ENCODE assay signal across 14 cellular contexts in genomic region chr15:55649058-55649423, GRCh38.
DNase-seq lines count a peak whose midpoint lies in the region; ATAC-seq, FAIRE-seq and TF ChIP-seq lines count a peak whose summit lies in the region.
"Had no signal": no experiment of that assay in that cellular context is flagged by ENCODE, and none has a peak within 500 bp of the region (broad histone marks: within the 10 kb centered on the region; RNA-seq: fewer than 3 reads in every experiment).

No MANE protein-coding gene starts in this region.

- no peak for TF ChIP-seq RAD21 in HepG2 (CRISPR knock-in tag; IDR thresholded peaks at IDR 0.05)

- TF ChIP-seq CTCF in PC-3 (conservative IDR thresholded peaks at IDR 0.05; ENCODE audit: low read depth, low read length) = no peak
- TF ChIP-seq CTCF in choroid plexus epithelial cell (conservative IDR thresholded peaks at IDR 0.05; ENCODE audit: low read depth, low read length) = no peak
- TF ChIP-seq CTCF in HepG2 (CRISPR knock-in tag; IDR thresholded peaks at IDR 0.05) = no peak

- no peaks in the 10 kb centered on the region for H3F3A ChIP-seq in PC-3 (ENCODE audit: low read length, unreplicated experiment)

- intact Hi-C loops in PC-3 (cut with micrococcal nuclease) = loop anchor here (10.0 kb wide), 1 partner anchor 406 kb away; no protein-coding TSS in a partner anchor
- intact Hi-C loops in HepG2 (cut with micrococcal nuclease; ENCODE audit: unreplicated experiment) = no loop called here

- BruUV-seq in PC-3 (replicated peaks; lab: Mats Ljungman, UMichigan) (no TSS peak), HepG2 (replicated peaks; lab: Mats Ljungman, UMichigan) (no TSS peak)

- no peaks in the 10 kb centered on the region for H3K36me3 Mint-ChIP-seq in activated naive CD8-positive, alpha-beta T cell treated with anti-CD3 and anti-CD28 coated beads for 36 hours
- H3K36me3 Mint-ChIP-seq: IgD-negative memory B cell had no signal

- H3K4me1 ChIP-seq in PC-3 (ENCODE audit: insufficient read depth, low read length) (no peaks in the 10 kb centered on the region; the same call in 1 of the 2 replicates), HepG2 (ENCODE audit: insufficient read depth, low read length) (no peaks in the 10 kb centered on the region)
- H3K4me1 ChIP-seq: BLaER1 treated with 17β-estradiol and CSF1 and Interleukin-3, amounts not matched to agents 10 nM and 100 nM; breast epithelium had no signal

- no peak overlapping the region for H3K27ac ChIP-seq in PC-3 (ENCODE audit: low read length)
- H3K27ac ChIP-seq in HepG2 (ENCODE audit: extremely low read length, insufficient read depth, low read length) = no peak overlapping the region
- H3K27ac ChIP-seq: BLaER1 treated with 17β-estradiol and CSF1 and Interleukin-3, amounts not matched to agents 10 nM and 100 nM; breast epithelium had no signal

- H3K4me2 ChIP-seq in PC-3 (ENCODE audit: low read length) = no peak overlapping the region
- H3K4me2 ChIP-seq in HepG2 (ENCODE audit: low read depth, low read length) = no peak overlapping the region
- H3K4me2 ChIP-seq: BLaER1 treated with 17β-estradiol and CSF1 and Interleukin-3, amounts not matched to agents 10 nM and 100 nM had no signal

- no peaks in the 10 kb centered on the region for H3K9me3 Mint-ChIP-seq in activated naive CD8-positive, alpha-beta T cell treated with anti-CD3 and anti-CD28 coated beads for 36 hours
- H3K9me3 Mint-ChIP-seq: H9, IgD-negative memory B cell had no signal

- no peak overlapping the region for H3K9ac ChIP-seq in PC-3 (ENCODE audit: low read length)
- H3K9ac ChIP-seq in HepG2 (ENCODE audit: insufficient read depth, low read depth, low read length) = no peak overlapping the region
- H3K9ac ChIP-seq: BLaER1 treated with 17β-estradiol and CSF1 and Interleukin-3, amounts not matched to agents 10 nM and 100 nM had no signal

- in situ Hi-C loops in Caki2 (cut with HindIII; ENCODE audit: low pct_unique_long_range_greater_than_20kb, low sequenced_read_pairs) (no loop called here), HepG2 (cut with HindIII; ENCODE audit: extremely low pct_ligation_motif_present, low pct_unique_long_range_greater_than_20kb) (no loop called here)

- DNase-seq in Caki2 (ENCODE audit: low read depth) = peak; percentile 19
- DNase-seq in PC-3 = peak; percentile 57
- peak; percentile 70 for DNase-seq in choroid plexus epithelial cell (ENCODE audit: low read depth)
- peak; percentile 60 for DNase-seq in myocyte (ENCODE audit: low read depth)
- DNase-seq in HepG2 (ENCODE audit: low spot score) = no peak
- DNase-seq in activated naive CD8-positive, alpha-beta T cell treated with anti-CD3 and anti-CD28 coated beads for 36 hours = no peak
- DNase-seq in islet precursor cell = no peak
- DNase-seq: activated CD8-positive, alpha-beta memory T cell treated with anti-CD3 and anti-CD28 coated beads, Interleukin-2, amount 50 U/mL, for 4 hours; H9 had no signal

- CTCF ChIA-PET in PC-3 (lab: Charles Lee) (interaction anchor here (0.5 to 1.6 kb wide), 7 partner anchors 39 to 451 kb away, joined by 3 to 13 read pairs (median 4); no protein-coding TSS in a partner anchor), HepG2 (lab: Yijun Ruan, JAX; ENCODE audit: low intra/inter-chr PET ratio, low total read pairs) (interaction anchor here (1.7 to 3.0 kb wide), 2 partner anchors 150 to 197 kb away, joined by 16 to 34 read pairs; no protein-coding TSS in a partner anchor)

- H3K27ac Mint-ChIP-seq in activated naive CD8-positive, alpha-beta T cell treated with anti-CD3 and anti-CD28 coated beads for 36 hours = no peak overlapping the region
- H3K27ac Mint-ChIP-seq: H9, IgD-negative memory B cell had no signal

- POLR2A ChIA-PET in PC-3 (lab: Charles Lee; ENCODE audit: unreplicated experiment) = no interaction called here
- POLR2A ChIA-PET in HepG2 (lab: Yijun Ruan, JAX) = no interaction called here

- H4K20me1 ChIP-seq in PC-3 (ENCODE audit: low read length) (no peaks in the 10 kb centered on the region), HepG2 (ENCODE audit: insufficient read depth, low read length) (no peaks in the 10 kb centered on the region)
- H4K20me1 ChIP-seq: BLaER1 treated with 17β-estradiol and CSF1 and Interleukin-3, amounts not matched to agents 10 nM and 100 nM had no signal

- H3K9me3 ChIP-seq in PC-3 (ENCODE audit: low read length) (no peaks in the 10 kb centered on the region), HepG2 (ENCODE audit: low read length) (no peaks in the 10 kb centered on the region)
- H3K9me3 ChIP-seq: BLaER1 treated with 17β-estradiol and CSF1 and Interleukin-3, amounts not matched to agents 10 nM and 100 nM; breast epithelium had no signal

- H3K4me1 Mint-ChIP-seq in activated naive CD8-positive, alpha-beta T cell treated with anti-CD3 and anti-CD28 coated beads for 36 hours = no peaks in the 10 kb centered on the region
- H3K4me1 Mint-ChIP-seq: IgD-negative memory B cell had no signal

- FAIRE-seq in HepG2 (lab: Jason Lieb, UNC) = no peak

- 93% methylated on average over 1 of the region's 1 CpG for WGBS in HepG2 (ENCODE audit: low lambda C conversion rate)

- TF ChIP-seq EP300 in HepG2 (IDR thresholded peaks at IDR 0.05; ENCODE audit: low read depth in 2 of 2, low read length in 2 of 2) = no peak
- no peak for TF ChIP-seq EP300 in HepG2 (CRISPR knock-in tag; IDR thresholded peaks at IDR 0.05; ENCODE audit: borderline replicate concordance)

- H3K27me3 Mint-ChIP-seq in activated naive CD8-positive, alpha-beta T cell treated with anti-CD3 and anti-CD28 coated beads for 36 hours = peaks cover 3% of the 10 kb centered on the region
- H3K27me3 Mint-ChIP-seq: IgD-negative memory B cell had no signal

- no peak for TF ChIP-seq POLR2A in HepG2 (IDR thresholded peaks at IDR 0.05; ENCODE audit: insufficient read depth in 1 of 2, low read depth in 2 of 2, low read length in 2 of 2)

- ATAC-seq in PC-3 (peak; percentile 77), HepG2 (no peak), HG02981 (IDR thresholded peaks at IDR 0.05; ENCODE audit: unreplicated experiment) (no peak)
- ATAC-seq: Right ventricle myocardium inferior had no signal

- no peak overlapping the region for H3K4me3 Mint-ChIP-seq in activated naive CD8-positive, alpha-beta T cell treated with anti-CD3 and anti-CD28 coated beads for 36 hours
- H3K4me3 Mint-ChIP-seq: H9, IgD-negative memory B cell had no signal

- no peak overlapping the region for H3K4me3 ChIP-seq in PC-3 (ENCODE audit: low read length)
- H3K4me3 ChIP-seq in choroid plexus epithelial cell (ENCODE audit: low read depth, low read length) = no peak overlapping the region
- no peak overlapping the region for H3K4me3 ChIP-seq in HepG2 (replicated peaks in 1 of 3; ENCODE audit: insufficient read depth in 1 of 3, low read depth in 2 of 3, low read length in 3 of 3)
- H3K4me3 ChIP-seq: BLaER1 treated with 17β-estradiol and CSF1 and Interleukin-3, amounts not matched to agents 10 nM and 100 nM; breast epithelium had no signal

- no peaks in the 10 kb centered on the region for H3K9me2 ChIP-seq in PC-3 (replicated peaks; ENCODE audit: low read length)

- H3K27me3 ChIP-seq in PC-3 (ENCODE audit: low read length) = no peaks in the 10 kb centered on the region
- H3K27me3 ChIP-seq in HepG2 (ENCODE audit: control insufficient read depth in 1 of 2, insufficient read depth in 2 of 2, low read length in 2 of 2) = no peaks in the 10 kb centered on the region
- H3K27me3 ChIP-seq: BLaER1 treated with 17β-estradiol and CSF1 and Interleukin-3, amounts not matched to agents 10 nM and 100 nM; breast epithelium had no signal

- H3K79me2 ChIP-seq in PC-3 (ENCODE audit: low read length) = no peaks in the 10 kb centered on the region
- H3K79me2 ChIP-seq in HepG2 (ENCODE audit: insufficient read depth, low read length) = no peaks in the 10 kb centered on the region

- no peaks in the 10 kb centered on the region for H3K36me3 ChIP-seq in PC-3 (ENCODE audit: low read depth, low read length)
- H3K36me3 ChIP-seq in HepG2 (replicated peaks in 1 of 2; ENCODE audit: control insufficient read depth in 1 of 2, insufficient read depth in 2 of 2, low read length in 2 of 2) = no peaks in the 10 kb centered on the region
- H3K36me3 ChIP-seq: BLaER1 treated with 17β-estradiol and CSF1 and Interleukin-3, amounts not matched to agents 10 nM and 100 nM; breast epithelium had no signal

- no peak overlapping the region for H2AFZ ChIP-seq in PC-3 (ENCODE audit: low read length)
- no peak overlapping the region for H2AFZ ChIP-seq in HepG2 (ENCODE audit: low read length)

TF ChIP-seq in HepG2, 621 proteins besides CTCF, POLR2A, EP300 and RAD21 (continues in another document):
- TF ChIP-seq, protein P1, sequence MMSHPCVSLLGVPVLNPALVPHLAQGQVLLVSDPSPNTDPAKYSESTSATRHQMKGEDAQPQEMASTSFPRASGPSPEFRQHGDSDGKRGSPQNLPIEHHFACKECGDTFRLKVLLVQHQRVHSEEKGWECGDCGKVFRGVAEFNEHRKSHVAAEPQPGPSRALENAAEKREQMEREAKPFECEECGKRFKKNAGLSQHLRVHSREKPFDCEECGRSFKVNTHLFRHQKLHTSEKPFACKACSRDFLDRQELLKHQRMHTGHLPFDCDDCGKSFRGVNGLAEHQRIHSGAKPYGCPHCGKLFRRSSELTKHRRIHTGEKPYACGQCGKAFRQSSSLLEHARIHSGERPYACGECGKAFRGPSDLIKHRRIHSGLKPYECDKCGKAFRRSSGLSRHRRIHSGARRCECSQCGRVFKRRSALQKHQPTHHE (CRISPR knock-in tag; IDR thresholded peaks at IDR 0.05; ENCODE audit: borderline replicate concordance) = no peak
- TF ChIP-seq SIN3A (IDR thresholded peaks at IDR 0.05; ENCODE audit: borderline replicate concordance, low read depth, low read length) = no peak
- TF ChIP-seq IRF2 (CRISPR knock-in tag; IDR thresholded peaks at IDR 0.05) = no peak
- TF ChIP-seq ZNF510 (CRISPR knock-in tag; IDR thresholded peaks at IDR 0.05; ENCODE audit: low read depth) = no peak
- TF ChIP-seq GABPA (IDR thresholded peaks at IDR 0.05; ENCODE audit: low read depth, low read length) = no peak
- TF ChIP-seq GABPA (CRISPR knock-in tag; IDR thresholded peaks at IDR 0.05; ENCODE audit: low read depth) = no peak
- TF ChIP-seq TRAFD1 (CRISPR knock-in tag; IDR thresholded peaks at IDR 0.05; ENCODE audit: borderline replicate concordance) = no peak
- TF ChIP-seq ZBTB38 (CRISPR knock-in tag; IDR thresholded peaks at IDR 0.05) = no peak
- no peak for TF ChIP-seq ZZZ3 (CRISPR knock-in tag; IDR thresholded peaks at IDR 0.05; ENCODE audit: borderline replicate concordance)

Comparison
In these comparisons a context has a peak if more than half of its experiments do, and no peak if none do; other contexts are left out.
1. DNase-seq: peak in Caki2 (single experiment), PC-3 (single experiment), choroid plexus epithelial cell (single experiment) and myocyte (single experiment); none in HepG2 (single experiment), activated naive CD8-positive, alpha-beta T cell treated with anti-CD3 and anti-CD28 coated beads for 36 hours (single experiment) and islet precursor cell (single experiment).